21 cellular contexts compared by ENCODE assay signal in the genomic region with DNA sequence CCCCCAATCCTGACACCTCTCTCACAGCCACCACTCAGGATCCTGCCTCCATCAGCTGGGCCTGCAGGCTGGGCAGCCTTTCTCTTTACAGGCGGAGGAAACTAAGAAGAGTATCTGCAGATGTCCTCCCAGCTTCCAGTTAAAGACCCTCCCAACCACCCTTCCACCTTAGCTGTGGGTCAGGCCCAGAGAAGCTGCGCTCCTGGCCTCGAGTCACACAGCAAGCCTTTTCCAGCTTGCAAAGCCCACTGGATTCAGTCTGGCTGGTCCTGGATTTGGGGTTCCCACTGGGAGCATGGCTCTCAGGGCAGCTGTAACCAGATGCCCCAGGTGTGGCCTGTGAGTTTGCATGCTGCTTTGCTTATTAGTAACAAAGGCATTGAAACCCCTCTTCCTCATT. TPM values are rescaled to one million over a fixed set of nuclear protein-coding genes. Genes with fewer than 3 reads are reported as not detected.
DNase-seq lines count a peak whose midpoint lies in the region; ATAC-seq and TF ChIP-seq lines count a peak whose summit lies in the region.
"Had no signal": no experiment of that assay in that cellular context is flagged by ENCODE, and none has a peak within 500 bp of the region (broad histone marks: within the 10 kb centered on the region; RNA-seq: fewer than 3 reads in every experiment).

No MANE protein-coding gene starts in this region.

- TF ChIP-seq CTCF in esophagus squamous epithelium (IDR thresholded peaks at IDR 0.05): no peak
- TF ChIP-seq CTCF in sigmoid colon (IDR thresholded peaks at IDR 0.05): no peak

- H3K4me3 Mint-ChIP-seq in activated naive CD4-positive, alpha-beta T cell treated with anti-CD3 and anti-CD28 coated beads, Interleukin-2, amount 10 ng/mL, durations not matched to agents 7 days and 5 days: no peak overlapping the region

- TF ChIP-seq EP300 in sigmoid colon (IDR thresholded peaks at IDR 0.05): no peak

- no peaks in the 10 kb centered on the region for H3K36me3 ChIP-seq in BLaER1
- no peaks in the 10 kb centered on the region for H3K36me3 ChIP-seq in esophagus squamous epithelium
- no peaks in the 10 kb centered on the region for H3K36me3 ChIP-seq in sigmoid colon
- H3K36me3 ChIP-seq: pancreas had no signal

- no peak overlapping the region for H3K9ac ChIP-seq in BLaER1

- peaks cover 30% of the 10 kb centered on the region for H3K4me1 Mint-ChIP-seq in activated naive CD4-positive, alpha-beta T cell treated with anti-CD3 and anti-CD28 coated beads, Interleukin-2, amount 10 ng/mL, durations not matched to agents 7 days and 5 days

- peaks cover 16% of the 10 kb centered on the region for H4K20me1 ChIP-seq in BLaER1

- peaks cover 53% of the 10 kb centered on the region for H3K4me1 ChIP-seq in BLaER1
- peaks cover 18 to 72% (median 30%) of the 10 kb centered on the region in 3 donors for H3K4me1 ChIP-seq in esophagus squamous epithelium
- peaks cover 0 to 85% (median 72%) of the 10 kb centered on the region in 4 donors for H3K4me1 ChIP-seq in sigmoid colon
- H3K4me1 ChIP-seq: foreskin keratinocyte had no signal

- DNase-seq in NCI-H526 (lab: John Stamatoyannopoulos, UW) (peak; percentile 96), esophagus squamous epithelium (lab: John Stamatoyannopoulos, UW) (no peak), sigmoid colon (no peak), activated T-cell treated with anti-CD3 and anti-CD28 coated beads for 4 hours (no peak), ureter (ENCODE audit: low spot score) (no peak)
- DNase-seq in activated naive CD4-positive, alpha-beta T cell treated with anti-CD3 and anti-CD28 coated beads, Interleukin-2, amount 10 ng/mL, durations not matched to agents 7 days and 5 days: no peak
- DNase-seq: activated CD4-positive, alpha-beta T cell treated with anti-CD3 and anti-CD28 coated beads, Interleukin-2, amount 50 U/mL, for 1 hour; activated naive CD4-positive, alpha-beta T cell; aorta; COR-L47; foreskin keratinocyte; mucosa of descending colon; NCI-H1436 treated with DMSO at 0.1 percent for 48 hours; pancreas; Right ventricle myocardium superior; stimulated activated CD8-positive, alpha-beta memory T cell treated with anti-CD3 and anti-CD28 coated beads, Interleukin-4, amount 100 ng/mL, for 48 hours; testis had no signal

- no peak overlapping the region for H3K27ac Mint-ChIP-seq in activated naive CD4-positive, alpha-beta T cell treated with anti-CD3 and anti-CD28 coated beads, Interleukin-2, amount 10 ng/mL, durations not matched to agents 7 days and 5 days

- TF ChIP-seq POLR2A in esophagus squamous epithelium (IDR thresholded peaks at IDR 0.05) (no peak), sigmoid colon (IDR thresholded peaks at IDR 0.05) (no peak)

- H3K27me3 ChIP-seq in BLaER1 (no peaks in the 10 kb centered on the region), esophagus squamous epithelium (no peaks in the 10 kb centered on the region), sigmoid colon (no peaks in the 10 kb centered on the region)
- H3K27me3 ChIP-seq: pancreas, testis had no signal

- H3K4me3 ChIP-seq in BLaER1: no peak overlapping the region
- H3K4me3 ChIP-seq in esophagus squamous epithelium: no peak overlapping the region
- no peak overlapping the region for H3K4me3 ChIP-seq in sigmoid colon
- H3K4me3 ChIP-seq: mucosa of descending colon, pancreas, testis had no signal

- H3K36me3 Mint-ChIP-seq in activated naive CD4-positive, alpha-beta T cell treated with anti-CD3 and anti-CD28 coated beads, Interleukin-2, amount 10 ng/mL, durations not matched to agents 7 days and 5 days: no peaks in the 10 kb centered on the region

- H3K9me3 ChIP-seq in BLaER1: no peaks in the 10 kb centered on the region
- no peaks in the 10 kb centered on the region for H3K9me3 ChIP-seq in esophagus squamous epithelium
- no peaks in the 10 kb centered on the region for H3K9me3 ChIP-seq in sigmoid colon
- H3K9me3 ChIP-seq: mucosa of descending colon, pancreas, testis had no signal

- no peak for ATAC-seq in esophagus mucosa
- ATAC-seq: foreskin keratinocyte, mucosa of descending colon had no signal

- 100% methylated on average over 1 of the region's 3 CpGs; no CpG with 5 or more reads in 1 of the 2 donors for WGBS in esophagus squamous epithelium, 2 donors
- WGBS in sigmoid colon, 2 donors: 87 to 92% methylated on average over 3 of the region's 3 CpGs

- peak overlapping the region; percentile 91 for H3K4me2 ChIP-seq in BLaER1

- peaks cover 51% of the 10 kb centered on the region for H3K27me3 Mint-ChIP-seq in activated naive CD4-positive, alpha-beta T cell treated with anti-CD3 and anti-CD28 coated beads, Interleukin-2, amount 10 ng/mL, durations not matched to agents 7 days and 5 days

- intact Hi-C loops in esophagus squamous epithelium (cut with DNase I) (no loop called here), sigmoid colon (cut with DNase I) (no loop called here)

- H3K9me3 Mint-ChIP-seq in activated naive CD4-positive, alpha-beta T cell treated with anti-CD3 and anti-CD28 coated beads, Interleukin-2, amount 10 ng/mL, durations not matched to agents 7 days and 5 days: no peaks in the 10 kb centered on the region

- CTCF ChIA-PET in activated naive CD4-positive, alpha-beta T cell treated with anti-CD3 and anti-CD28 coated beads, Interleukin-2, amount 10 ng/mL, durations not matched to agents 7 days and 5 days (lab: Charles Lee): interaction anchor here (0.9 to 1.3 kb wide), 4 partner anchors 12 to 46 kb away, joined by 3 to 4 read pairs (median 3); no protein-coding TSS in a partner anchor

- H3K27ac ChIP-seq in BLaER1: 0 out of 2 replicates have a peak overlapping the region, but pooled peaks have one; percentile 18
- H3K27ac ChIP-seq in esophagus squamous epithelium: peak overlapping the region in 3 of 4 donors; percentile 85 to 88 (median 86)
- peak overlapping the region; percentile 83 to 91 (median 88) for H3K27ac ChIP-seq in sigmoid colon
- H3K27ac ChIP-seq: foreskin keratinocyte had no signal

RNA-seq across cellular contexts. Expression of a gene that starts 19.9 kb away (rescaled TPM):
- 1 to 10 TPM in 1 of 4 donors, under 1 TPM in 3; 0.50 to 2.1 (median 0.81) TPM for total RNA-seq in esophagus squamous epithelium
- total RNA-seq in sigmoid colon: 10 to 100 TPM in 1 of 4 donors, 1 to 10 TPM in 3; 4.8 to 10.8 (median 8.7) TPM
- 1 to 10 TPM in 1 of 3 donors, under 1 TPM in 1, not detected in 1; 0.60 to 2.6 TPM for polyA plus RNA-seq in sigmoid colon
- 0.24 TPM for total RNA-seq in esophagus mucosa
- total RNA-seq in ureter: 3.7 TPM
- total RNA-seq: foreskin keratinocyte, H4, MCF 10A had no signal

RNA-seq across cellular contexts. Expression of a gene that starts 58.7 kb away (rescaled TPM):
- total RNA-seq in esophagus squamous epithelium: 10 to 100 TPM; 12.2 to 40.6 (median 22.1) TPM
- 10 to 100 TPM; 22.7 to 59.8 (median 36.9) TPM for total RNA-seq in sigmoid colon
- 1 to 10 TPM in 1 of 3 donors, not detected in 2; 3.0 TPM for polyA plus RNA-seq in sigmoid colon
- 28.7 TPM for total RNA-seq in esophagus mucosa
- total RNA-seq in ureter: 17.9 TPM

Comparison
In these comparisons a context has a peak if more than half of its experiments do, and no peak if none do; other contexts are left out.
1. H3K27ac ChIP-seq: peak in every context shown above with its lines; median percentile 88 in sigmoid colon; 86 in esophagus squamous epithelium; 18 in BLaER1.
2. DNase-seq: peak in NCI-H526 (2 of 2); none in esophagus squamous epithelium (single experiment), sigmoid colon (single experiment), activated naive CD4-positive, alpha-beta T cell treated with anti-CD3 and anti-CD28 coated beads, Interleukin-2, amount 10 ng/mL, durations not matched to agents 7 days and 5 days (single experiment), activated T-cell treated with anti-CD3 and anti-CD28 coated beads for 4 hours (single experiment) and ureter (single experiment).